ENCODE assay signal across 1 cellular context in the genomic region with DNA sequence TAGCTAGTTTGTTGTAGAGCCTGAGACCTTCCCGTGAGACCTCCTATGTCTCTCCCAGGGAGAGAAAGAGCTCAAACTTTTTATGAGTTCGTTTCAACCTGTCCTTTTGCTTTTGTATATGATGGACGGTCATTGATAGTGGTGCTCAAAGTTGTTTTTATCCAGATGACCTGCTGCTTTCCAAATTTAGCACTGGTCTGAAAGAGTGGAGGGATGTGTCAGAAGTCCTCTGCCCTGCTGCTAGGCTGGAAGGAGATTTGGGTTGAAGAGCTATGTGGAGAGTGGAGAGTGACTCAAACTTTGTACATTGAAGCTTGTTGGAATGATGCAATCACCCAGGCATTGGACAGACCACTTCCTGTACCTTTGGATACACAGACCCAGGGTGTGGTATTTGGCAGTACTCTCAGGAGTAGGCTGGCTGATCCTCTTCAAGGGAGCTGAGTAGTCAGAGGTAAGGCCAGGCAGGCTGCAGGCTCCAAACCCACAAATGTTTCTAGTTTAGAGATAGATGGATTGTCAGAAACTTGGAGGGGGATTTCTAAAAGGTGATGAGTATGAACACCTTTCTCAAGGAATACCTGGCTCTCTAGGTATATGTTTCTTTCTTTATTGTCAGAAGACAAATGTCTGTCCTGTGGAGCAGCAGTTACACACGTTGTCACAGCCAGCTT.
A peak's percentile ranks its signal among the peaks of the same experiment; 100 is the strongest.
TF ChIP-seq lines count a peak whose summit lies in the region.

No MANE protein-coding gene starts in this region.

TF ChIP-seq in HepG2, 621 proteins besides CTCF, POLR2A, EP300 and RAD21 (continued from another document and continues in another):
- TF ChIP-seq LBX2 (CRISPR knock-in tag; IDR thresholded peaks at IDR 0.05; ENCODE audit: borderline replicate concordance) = no peak
- TF ChIP-seq ZNF281 (CRISPR knock-in tag; IDR thresholded peaks at IDR 0.05; ENCODE audit: borderline replicate concordance) = no peak
- TF ChIP-seq SRF (IDR thresholded peaks at IDR 0.05; ENCODE audit: low read depth, low read length) = no peak
- TF ChIP-seq CERS6 (CRISPR knock-in tag; IDR thresholded peaks at IDR 0.05) = no peak
- TF ChIP-seq, protein P1, sequence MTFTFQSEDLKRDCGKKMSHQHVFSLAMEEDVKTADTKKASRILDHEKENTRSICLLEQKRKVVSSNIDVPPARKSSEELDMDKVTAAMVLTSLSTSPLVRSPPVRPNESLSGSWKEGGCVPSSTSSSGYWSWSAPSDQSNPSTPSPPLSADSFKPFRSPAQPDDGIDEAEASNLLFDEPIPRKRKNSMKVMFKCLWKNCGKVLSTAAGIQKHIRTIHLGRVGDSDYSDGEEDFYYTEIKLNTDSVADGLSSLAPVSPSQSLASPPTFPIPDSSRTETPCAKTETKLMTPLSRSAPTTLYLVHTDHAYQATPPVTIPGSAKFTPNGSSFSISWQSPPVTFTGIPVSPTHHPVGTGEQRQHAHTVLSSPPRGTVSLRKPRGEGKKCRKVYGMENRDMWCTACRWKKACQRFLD (CRISPR knock-in tag; IDR thresholded peaks at IDR 0.05; ENCODE audit: borderline replicate concordance) = no peak
- TF ChIP-seq ZNF430 (CRISPR knock-in tag; IDR thresholded peaks at IDR 0.05) = no peak
- TF ChIP-seq ZNF24 (IDR thresholded peaks at IDR 0.05) = no peak
- no peak for TF ChIP-seq DDIT3 (CRISPR knock-in tag; IDR thresholded peaks at IDR 0.05)
- no peak for TF ChIP-seq MATR3 (CRISPR knock-in tag; IDR thresholded peaks at IDR 0.05)
- TF ChIP-seq ZNF674 (CRISPR knock-in tag; IDR thresholded peaks at IDR 0.05; ENCODE audit: low read depth) = no peak
- TF ChIP-seq ZNF607 (CRISPR knock-in tag; IDR thresholded peaks at IDR 0.05; ENCODE audit: borderline replicate concordance) = no peak
- TF ChIP-seq ZBTB3 (CRISPR knock-in tag; IDR thresholded peaks at IDR 0.05; ENCODE audit: borderline replicate concordance, low read depth) = no peak
- TF ChIP-seq POGK (CRISPR knock-in tag; conservative IDR thresholded peaks at IDR 0.05) = no peak
- no peak for TF ChIP-seq REPIN1 (CRISPR knock-in tag; IDR thresholded peaks at IDR 0.05; ENCODE audit: borderline replicate concordance, low read depth)
- TF ChIP-seq, protein P2, sequence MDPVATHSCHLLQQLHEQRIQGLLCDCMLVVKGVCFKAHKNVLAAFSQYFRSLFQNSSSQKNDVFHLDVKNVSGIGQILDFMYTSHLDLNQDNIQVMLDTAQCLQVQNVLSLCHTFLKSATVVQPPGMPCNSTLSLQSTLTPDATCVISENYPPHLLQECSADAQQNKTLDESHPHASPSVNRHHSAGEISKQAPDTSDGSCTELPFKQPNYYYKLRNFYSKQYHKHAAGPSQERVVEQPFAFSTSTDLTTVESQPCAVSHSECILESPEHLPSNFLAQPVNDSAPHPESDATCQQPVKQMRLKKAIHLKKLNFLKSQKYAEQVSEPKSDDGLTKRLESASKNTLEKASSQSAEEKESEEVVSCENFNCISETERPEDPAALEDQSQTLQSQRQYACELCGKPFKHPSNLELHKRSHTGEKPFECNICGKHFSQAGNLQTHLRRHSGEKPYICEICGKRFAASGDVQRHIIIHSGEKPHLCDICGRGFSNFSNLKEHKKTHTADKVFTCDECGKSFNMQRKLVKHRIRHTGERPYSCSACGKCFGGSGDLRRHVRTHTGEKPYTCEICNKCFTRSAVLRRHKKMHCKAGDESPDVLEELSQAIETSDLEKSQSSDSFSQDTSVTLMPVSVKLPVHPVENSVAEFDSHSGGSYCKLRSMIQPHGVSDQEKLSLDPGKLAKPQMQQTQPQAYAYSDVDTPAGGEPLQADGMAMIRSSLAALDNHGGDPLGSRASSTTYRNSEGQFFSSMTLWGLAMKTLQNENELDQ (CRISPR knock-in tag; IDR thresholded peaks at IDR 0.05; ENCODE audit: borderline replicate concordance) = no peak
- TF ChIP-seq, protein P3, sequence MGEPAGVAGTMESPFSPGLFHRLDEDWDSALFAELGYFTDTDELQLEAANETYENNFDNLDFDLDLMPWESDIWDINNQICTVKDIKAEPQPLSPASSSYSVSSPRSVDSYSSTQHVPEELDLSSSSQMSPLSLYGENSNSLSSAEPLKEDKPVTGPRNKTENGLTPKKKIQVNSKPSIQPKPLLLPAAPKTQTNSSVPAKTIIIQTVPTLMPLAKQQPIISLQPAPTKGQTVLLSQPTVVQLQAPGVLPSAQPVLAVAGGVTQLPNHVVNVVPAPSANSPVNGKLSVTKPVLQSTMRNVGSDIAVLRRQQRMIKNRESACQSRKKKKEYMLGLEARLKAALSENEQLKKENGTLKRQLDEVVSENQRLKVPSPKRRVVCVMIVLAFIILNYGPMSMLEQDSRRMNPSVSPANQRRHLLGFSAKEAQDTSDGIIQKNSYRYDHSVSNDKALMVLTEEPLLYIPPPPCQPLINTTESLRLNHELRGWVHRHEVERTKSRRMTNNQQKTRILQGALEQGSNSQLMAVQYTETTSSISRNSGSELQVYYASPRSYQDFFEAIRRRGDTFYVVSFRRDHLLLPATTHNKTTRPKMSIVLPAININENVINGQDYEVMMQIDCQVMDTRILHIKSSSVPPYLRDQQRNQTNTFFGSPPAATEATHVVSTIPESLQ (CRISPR knock-in tag; conservative IDR thresholded peaks at IDR 0.05) = no peak
- TF ChIP-seq ZNF136 (CRISPR knock-in tag; IDR thresholded peaks at IDR 0.05; ENCODE audit: low read depth) = no peak
- no peak for TF ChIP-seq PBX3 (CRISPR knock-in tag; IDR thresholded peaks at IDR 0.05; ENCODE audit: borderline replicate concordance)
- TF ChIP-seq PAX8 (CRISPR knock-in tag; IDR thresholded peaks at IDR 0.05; ENCODE audit: borderline replicate concordance) = no peak
- TF ChIP-seq, protein P4, sequence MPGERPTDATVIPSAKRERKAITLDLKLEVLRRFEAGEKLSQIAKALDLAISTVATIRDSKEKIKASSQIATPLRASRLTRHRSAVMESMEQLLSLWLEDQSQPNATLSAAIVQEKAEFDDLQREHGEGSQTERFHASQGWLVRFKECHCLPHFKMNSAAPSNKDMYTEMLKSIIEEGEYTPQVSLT (CRISPR knock-in tag; IDR thresholded peaks at IDR 0.05; ENCODE audit: borderline replicate concordance, low read depth) = no peak
- no peak for TF ChIP-seq GTF3A (CRISPR knock-in tag; conservative IDR thresholded peaks at IDR 0.05)
- TF ChIP-seq GPN1 (CRISPR knock-in tag; IDR thresholded peaks at IDR 0.05; ENCODE audit: borderline replicate concordance) = no peak
- TF ChIP-seq TBX3 (IDR thresholded peaks at IDR 0.05; ENCODE audit: borderline replicate concordance) = no peak
- TF ChIP-seq, protein P5, sequence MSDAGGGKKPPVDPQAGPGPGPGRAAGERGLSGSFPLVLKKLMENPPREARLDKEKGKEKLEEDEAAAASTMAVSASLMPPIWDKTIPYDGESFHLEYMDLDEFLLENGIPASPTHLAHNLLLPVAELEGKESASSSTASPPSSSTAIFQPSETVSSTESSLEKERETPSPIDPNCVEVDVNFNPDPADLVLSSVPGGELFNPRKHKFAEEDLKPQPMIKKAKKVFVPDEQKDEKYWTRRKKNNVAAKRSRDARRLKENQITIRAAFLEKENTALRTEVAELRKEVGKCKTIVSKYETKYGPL (CRISPR knock-in tag; IDR thresholded peaks at IDR 0.05) = no peak
- TF ChIP-seq NFE2L2 (IDR thresholded peaks at IDR 0.05; ENCODE audit: low read length) = no peak
- TF ChIP-seq ZNF543 (CRISPR knock-in tag; IDR thresholded peaks at IDR 0.05) = no peak
- no peak for TF ChIP-seq MLX (CRISPR knock-in tag; IDR thresholded peaks at IDR 0.05)
- TF ChIP-seq HMG20A (CRISPR knock-in tag; IDR thresholded peaks at IDR 0.05; ENCODE audit: borderline replicate concordance) = no peak
- TF ChIP-seq RARA (CRISPR knock-in tag; IDR thresholded peaks at IDR 0.05) = peak; percentile 22; the same call in 1 of the 2 replicates
- TF ChIP-seq ZNF101 (CRISPR knock-in tag; IDR thresholded peaks at IDR 0.05; ENCODE audit: borderline replicate concordance, low read depth) = no peak
- TF ChIP-seq, protein P6, sequence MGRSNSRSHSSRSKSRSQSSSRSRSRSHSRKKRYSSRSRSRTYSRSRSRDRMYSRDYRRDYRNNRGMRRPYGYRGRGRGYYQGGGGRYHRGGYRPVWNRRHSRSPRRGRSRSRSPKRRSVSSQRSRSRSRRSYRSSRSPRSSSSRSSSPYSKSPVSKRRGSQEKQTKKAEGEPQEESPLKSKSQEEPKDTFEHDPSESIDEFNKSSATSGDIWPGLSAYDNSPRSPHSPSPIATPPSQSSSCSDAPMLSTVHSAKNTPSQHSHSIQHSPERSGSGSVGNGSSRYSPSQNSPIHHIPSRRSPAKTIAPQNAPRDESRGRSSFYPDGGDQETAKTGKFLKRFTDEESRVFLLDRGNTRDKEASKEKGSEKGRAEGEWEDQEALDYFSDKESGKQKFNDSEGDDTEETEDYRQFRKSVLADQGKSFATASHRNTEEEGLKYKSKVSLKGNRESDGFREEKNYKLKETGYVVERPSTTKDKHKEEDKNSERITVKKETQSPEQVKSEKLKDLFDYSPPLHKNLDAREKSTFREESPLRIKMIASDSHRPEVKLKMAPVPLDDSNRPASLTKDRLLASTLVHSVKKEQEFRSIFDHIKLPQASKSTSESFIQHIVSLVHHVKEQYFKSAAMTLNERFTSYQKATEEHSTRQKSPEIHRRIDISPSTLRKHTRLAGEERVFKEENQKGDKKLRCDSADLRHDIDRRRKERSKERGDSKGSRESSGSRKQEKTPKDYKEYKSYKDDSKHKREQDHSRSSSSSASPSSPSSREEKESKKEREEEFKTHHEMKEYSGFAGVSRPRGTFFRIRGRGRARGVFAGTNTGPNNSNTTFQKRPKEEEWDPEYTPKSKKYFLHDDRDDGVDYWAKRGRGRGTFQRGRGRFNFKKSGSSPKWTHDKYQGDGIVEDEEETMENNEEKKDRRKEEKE (IDR thresholded peaks at IDR 0.05) = no peak
- TF ChIP-seq FOXK2 (IDR thresholded peaks at IDR 0.05) = no peak
- no peak for TF ChIP-seq LCORL (IDR thresholded peaks at IDR 0.05)
- TF ChIP-seq LCORL (CRISPR knock-in tag; IDR thresholded peaks at IDR 0.05) = peak; percentile 86
- TF ChIP-seq ZNF644 (CRISPR knock-in tag; IDR thresholded peaks at IDR 0.05; ENCODE audit: low read depth) = peak; percentile 97
- TF ChIP-seq ZKSCAN8 (CRISPR knock-in tag; IDR thresholded peaks at IDR 0.05; ENCODE audit: borderline replicate concordance) = no peak
- no peak for TF ChIP-seq KLF12 (CRISPR knock-in tag; IDR thresholded peaks at IDR 0.05; ENCODE audit: borderline replicate concordance)
- TF ChIP-seq ZNF337 (CRISPR knock-in tag; IDR thresholded peaks at IDR 0.05; ENCODE audit: borderline replicate concordance, low read depth) = no peak
- no peak for TF ChIP-seq NR2F2 (IDR thresholded peaks at IDR 0.05; ENCODE audit: borderline replicate concordance, low read depth)
